8 cellular contexts compared by ENCODE assay signal in the genomic region with DNA sequence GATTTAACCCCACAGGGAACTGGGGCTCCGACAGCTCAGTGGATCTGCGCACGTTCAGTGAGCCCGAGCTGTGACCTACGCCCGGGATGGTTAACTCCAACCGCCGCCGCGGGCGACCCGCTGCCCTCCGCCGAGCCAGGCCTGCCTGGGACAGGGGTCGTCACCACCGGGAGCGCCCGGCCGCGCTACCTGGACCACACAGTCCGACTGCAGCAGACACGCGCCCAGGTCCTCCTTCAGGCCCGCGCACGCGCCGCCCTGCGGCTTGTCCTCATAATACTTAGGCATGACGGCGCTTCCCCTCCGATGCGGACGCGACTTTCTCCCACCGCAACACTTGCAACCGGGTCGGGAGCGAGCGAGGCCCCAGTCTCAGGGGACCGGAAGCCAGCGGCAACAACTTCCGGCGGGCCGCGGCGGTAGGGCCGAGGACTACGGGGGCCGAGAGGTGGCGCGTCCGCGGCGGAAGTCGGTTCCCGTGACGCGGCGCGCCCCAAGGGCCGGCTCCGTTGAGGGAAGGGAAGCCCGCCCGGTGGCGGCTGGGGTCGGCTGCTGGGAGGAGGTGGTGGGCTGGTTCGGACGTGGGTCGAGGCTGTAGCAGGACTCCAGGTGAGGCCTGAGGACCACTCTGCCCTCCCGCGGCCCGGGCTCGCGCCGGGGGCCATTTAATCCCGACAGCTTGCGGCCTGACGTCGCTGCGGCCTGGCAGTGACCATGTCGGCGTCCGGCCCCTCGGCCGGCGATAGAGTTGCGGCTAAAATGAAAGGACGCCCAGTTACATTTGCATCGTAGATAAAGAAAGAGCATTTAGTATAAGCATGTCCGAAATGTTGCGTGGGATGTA. TPM values are rescaled to one million over a fixed set of nuclear protein-coding genes. Genes with fewer than 3 reads are reported as not detected.
DNase-seq lines count a peak whose midpoint lies in the region; ATAC-seq and TF ChIP-seq lines count a peak whose summit lies in the region.

A gene with protein sequence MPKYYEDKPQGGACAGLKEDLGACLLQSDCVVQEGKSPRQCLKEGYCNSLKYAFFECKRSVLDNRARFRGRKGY (minus strand): TSS at position 395 of the 844 bp plus-strand sequence. CDS start 107 bp downstream, at position 288.
A gene with protein sequence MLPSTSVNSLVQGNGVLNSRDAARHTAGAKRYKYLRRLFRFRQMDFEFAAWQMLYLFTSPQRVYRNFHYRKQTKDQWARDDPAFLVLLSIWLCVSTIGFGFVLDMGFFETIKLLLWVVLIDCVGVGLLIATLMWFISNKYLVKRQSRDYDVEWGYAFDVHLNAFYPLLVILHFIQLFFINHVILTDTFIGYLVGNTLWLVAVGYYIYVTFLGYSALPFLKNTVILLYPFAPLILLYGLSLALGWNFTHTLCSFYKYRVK (plus strand): TSS at position 472 of the 844 bp plus-strand sequence. CDS start 1,171 bp downstream, outside the sequence.

- no peaks in the 10 kb centered on the region for H3K27me3 Mint-ChIP-seq in T-helper 17 cell

- H3K36me3 ChIP-seq in right atrium auricular region (peaks cover 33% of the 10 kb centered on the region), psoas muscle (ENCODE audit: insufficient read depth in 1 of 2, low read depth in 1 of 2) (peaks cover 3 to 43% of the 10 kb centered on the region in 2 donors), urinary bladder (ENCODE audit: insufficient read depth) (no peaks in the 10 kb centered on the region)

- peaks cover 3% of the 10 kb centered on the region for H3K36me3 Mint-ChIP-seq in T-helper 17 cell (ENCODE audit: low read depth)

- peaks cover 44% of the 10 kb centered on the region for H3K4me1 Mint-ChIP-seq in T-helper 17 cell

- H3K27ac Mint-ChIP-seq in T-helper 17 cell, result peak within 1 kb of the TSS; percentile 98

- H3K9me3 ChIP-seq in T-helper 17 cell (ENCODE audit: control insufficient read depth, low read length, poor library complexity, severe bottlenecking), result no peaks in the 10 kb centered on the region
- no peaks in the 10 kb centered on the region for H3K9me3 ChIP-seq in right atrium auricular region
- no peaks in the 10 kb centered on the region for H3K9me3 ChIP-seq in psoas muscle

- 0 to 1% (median 0%) methylated on average over 70 to 92 of the region's 92 CpGs for WGBS in psoas muscle, 3 donors
- WGBS in urinary bladder, result under 1% methylated on average over 92 of the region's 92 CpGs

- H3K27ac ChIP-seq in right atrium auricular region (peak within 1 kb of the TSS; percentile 95), psoas muscle (peak within 1 kb of the TSS; percentile 99), urinary bladder (ENCODE audit: low read depth) (peak within 1 kb of the TSS; percentile 93)

- ATAC-seq in GM18498 (IDR thresholded peaks at IDR 0.05; ENCODE audit: unreplicated experiment) (peak; percentile 89), HG02938 (IDR thresholded peaks at IDR 0.05; ENCODE audit: unreplicated experiment) (peak; percentile 77), T-helper 17 cell (peak; percentile 86), psoas muscle (peak; percentile 97 to 98 (median 98))

- intact Hi-C loops in psoas muscle (cut with DNase I), result loop anchor here in 1 of 2 donors (10.0 kb wide), 1 partner anchor 194 kb away; no protein-coding TSS in a partner anchor

- peak; percentile 59 to 72 for DNase-seq in NCI-H187 (lab: John Stamatoyannopoulos, UW)
- peak; percentile 79 to 88 (median 84) for DNase-seq in T-helper 17 cell
- peak in 55 of 56 donors; percentile 23 to 90 (median 73) for DNase-seq in amygdala (lab: John Stamatoyannopoulos, UW)
- DNase-seq in right atrium auricular region (ENCODE audit: low spot score), result peak; percentile 87
- peak; percentile 93 to 95 for DNase-seq in psoas muscle

- H3K4me3 ChIP-seq in right atrium auricular region (peak within 1 kb of the TSS; percentile 74 to 93), psoas muscle (peak within 1 kb of the TSS; percentile 98), urinary bladder (ENCODE audit: low read depth, low read length) (peak within 1 kb of the TSS; percentile 94)

- TF ChIP-seq CTCF in right atrium auricular region (IDR thresholded peaks at IDR 0.05), result peak in 1 of 2 donors; percentile 29
- no peak for TF ChIP-seq CTCF in psoas muscle (IDR thresholded peaks at IDR 0.05)

- peak within 1 kb of the TSS; percentile 95 for H3K4me3 Mint-ChIP-seq in T-helper 17 cell

- H3K4me1 ChIP-seq in right atrium auricular region, result peaks cover 0 to 49% of the 10 kb centered on the region in 2 donors
- peaks cover 49% of the 10 kb centered on the region for H3K4me1 ChIP-seq in psoas muscle
- no peaks in the 10 kb centered on the region for H3K4me1 ChIP-seq in urinary bladder (ENCODE audit: insufficient read depth)

- H3K27me3 ChIP-seq in right atrium auricular region, result no peaks in the 10 kb centered on the region
- H3K27me3 ChIP-seq in psoas muscle (ENCODE audit: insufficient read depth in 3 of 3, low read length in 2 of 3), result no peaks in the 10 kb centered on the region

RNA-seq across cellular contexts. Expression of the first gene that starts in this region (rescaled TPM):
- total RNA-seq in T-helper 17 cell (10 to 100 TPM; 20.0 to 20.7 TPM), right atrium auricular region (10 to 100 TPM; 19.8 to 22.3 TPM), psoas muscle (10 to 100 TPM; 22.5 to 37.5 (median 29.2) TPM), urinary bladder (54.2 TPM)
- polyA plus RNA-seq in psoas muscle (10 to 100 TPM; 26.3 to 58.5 (median 35.2) TPM), urinary bladder (37.3 TPM)

RNA-seq across cellular contexts. Expression of the second gene that starts in this region (rescaled TPM):
- total RNA-seq in T-helper 17 cell (10 to 100 TPM; 12.0 to 14.8 TPM), right atrium auricular region (10 to 100 TPM; 30.4 to 35.3 TPM), psoas muscle (10 to 100 TPM; 19.9 to 35.1 (median 22.4) TPM), urinary bladder (44.0 TPM)
- polyA plus RNA-seq in psoas muscle (10 to 100 TPM; 26.6 to 48.5 (median 37.3) TPM), urinary bladder (47.5 TPM)

Comparison
In these comparisons a context has a peak if more than half of its experiments do, and no peak if none do; other contexts are left out.
1. Peak in every context shown above with its lines: DNase-seq, ATAC-seq, H3K4me3 ChIP-seq and H3K27ac ChIP-seq.